ENCODE assay signal across 1 cellular context in genomic region chr2:138269726-138270125, GRCh38.
TF ChIP-seq lines count a peak whose summit lies in the region.

No MANE protein-coding gene starts in this region.

TF ChIP-seq in IMR-90, 13 proteins besides CTCF, POLR2A, EP300 and RAD21 (continued from another document):
- TF ChIP-seq ELK1 (IDR thresholded peaks at IDR 0.05; ENCODE audit: borderline replicate concordance, low read depth, low read length) (no peak), CEBPB (IDR thresholded peaks at IDR 0.05; ENCODE audit: low read depth, low read length) (no peak), SMC3 (IDR thresholded peaks at IDR 0.05; ENCODE audit: low read depth, low read length) (no peak), RCOR1 (IDR thresholded peaks at IDR 0.05; ENCODE audit: insufficient replicate concordance, low read length) (no peak), USF2 (IDR thresholded peaks at IDR 0.05; ENCODE audit: low read depth, low read length) (no peak), CHD1 (IDR thresholded peaks at IDR 0.05; ENCODE audit: low read depth, low read length) (no peak), FOS (IDR thresholded peaks at IDR 0.05; ENCODE audit: low read depth, low read length) (no peak)
